Comparison of ENCODE assay signal across 11 cellular contexts in genomic region chr12:113075137-113075683, GRCh38. TPM values are rescaled to one million over a fixed set of nuclear protein-coding genes. Genes with fewer than 3 reads are reported as not detected.
DNase-seq lines count a peak whose midpoint lies in the region; ATAC-seq, FAIRE-seq and TF ChIP-seq lines count a peak whose summit lies in the region.
"Had no signal": no experiment of that assay in that cellular context is flagged by ENCODE, and none has a peak within 500 bp of the region (broad histone marks: within the 10 kb centered on the region; RNA-seq: fewer than 3 reads in every experiment).

No MANE protein-coding gene starts in this region.

- H3K27me3 Mint-ChIP-seq in T-helper 17 cell (no peaks in the 10 kb centered on the region), glutamatergic neuron (ENCODE audit: unreplicated experiment) (peaks cover 35% of the 10 kb centered on the region)

- no peak for TF ChIP-seq POLR2A in GM12891 (IDR thresholded peaks at IDR 0.05; ENCODE audit: low read depth, low read length)

- peaks cover 45% of the 10 kb centered on the region for H3K4me1 Mint-ChIP-seq in T-helper 17 cell
- peaks cover 9% of the 10 kb centered on the region for H3K4me1 Mint-ChIP-seq in glutamatergic neuron (ENCODE audit: low read depth, unreplicated experiment)

- H3K4me3 Mint-ChIP-seq in T-helper 17 cell = peak overlapping the region; percentile 36
- H3K4me3 Mint-ChIP-seq in glutamatergic neuron (ENCODE audit: unreplicated experiment) = no peak overlapping the region

- peak; percentile 71 for DNase-seq in GM12891 (ENCODE audit: insufficient read length, low spot score)
- no peak for DNase-seq in T-helper 17 cell
- no peak for DNase-seq in stimulated activated CD4-positive, alpha-beta T cell treated with anti-CD3 and anti-CD28 coated beads, Interleukin-1b, Interleukin-23, amount 100 ng/mL, for 48 hours
- DNase-seq in glutamatergic neuron = no peak
- no peak for DNase-seq in activated gamma-delta T cell treated with Interleukin-2 at 50 U/mL for 16 hours
- no peak for DNase-seq in DMS53 treated with DMSO at 0.1 percent for 48 hours (lab: John Stamatoyannopoulos, UW; ENCODE audit: unreplicated experiment)
- DNase-seq: cerebellar nuclear complex had no signal

- no peak for TF ChIP-seq CTCF in glutamatergic neuron (IDR thresholded peaks at IDR 0.05; ENCODE audit: partially characterized antibody, unreplicated experiment)

- peaks cover 5% of the 10 kb centered on the region for H3K9me3 Mint-ChIP-seq in glutamatergic neuron (ENCODE audit: unreplicated experiment)

- ATAC-seq in GM19351 (IDR thresholded peaks at IDR 0.05; ENCODE audit: unreplicated experiment) (peak; percentile 87), HG03025 (IDR thresholded peaks at IDR 0.05; ENCODE audit: low FRiP score, unreplicated experiment) (peak; percentile 85), T-helper 17 cell (peak; percentile 85)

- H3K9me3 ChIP-seq in T-helper 17 cell (ENCODE audit: control insufficient read depth, low read length, poor library complexity, severe bottlenecking) = no peaks in the 10 kb centered on the region
- H3K9me3 ChIP-seq: vagina had no signal

- peak; percentile 98 for FAIRE-seq in GM12891 (lab: Jason Lieb, UNC)
- FAIRE-seq: islet of Langerhans had no signal

- H3K27ac Mint-ChIP-seq in T-helper 17 cell (peak overlapping the region; percentile 89), glutamatergic neuron (ENCODE audit: unreplicated experiment) (no peak overlapping the region)

- H3K36me3 Mint-ChIP-seq in T-helper 17 cell (ENCODE audit: low read depth) = peaks cover 6% of the 10 kb centered on the region
- H3K36me3 Mint-ChIP-seq in glutamatergic neuron (ENCODE audit: unreplicated experiment) = peaks cover 4% of the 10 kb centered on the region

TF ChIP-seq in GM12891, 5 proteins besides CTCF, POLR2A, EP300 and RAD21:
- 0 out of 2 replicates have a peak, but pooled peaks have one; percentile 33 for TF ChIP-seq POLR2AphosphoS5 (IDR thresholded peaks at IDR 0.05; ENCODE audit: low read depth, low read length)
- peak; percentile 77 for TF ChIP-seq SPI1 (IDR thresholded peaks at IDR 0.05; ENCODE audit: low read depth, low read length)
- TF ChIP-seq TAF1 (IDR thresholded peaks at IDR 0.05; ENCODE audit: low read depth, low read length) = 0 out of 2 replicates have a peak, but pooled peaks have one; percentile 28
- peak; percentile 31; the same call in 1 of the 2 replicates for TF ChIP-seq POU2F2 (IDR thresholded peaks at IDR 0.05; ENCODE audit: low read depth, low read length)
- TF ChIP-seq PAX5 (IDR thresholded peaks at IDR 0.05; ENCODE audit: insufficient read depth, low read length, severe bottlenecking) = peak; percentile 95

RNA-seq across cellular contexts. Expression of gene DTX1, which starts 18.7 kb away (rescaled TPM):
- polyA plus RNA-seq in GM12891 (2012; ENCODE audit: low read depth, missing spikeins) = 25.4 TPM
- total RNA-seq in T-helper 17 cell (10 to 100 TPM; 20.7 to 27.7 TPM), glutamatergic neuron (ENCODE audit: unreplicated experiment) (4.3 TPM)
